In genomic region chr11:46242961-46243795, GRCh38 we compare ENCODE assay signal across 8 cellular contexts.
DNase-seq lines count a peak whose midpoint lies in the region; ATAC-seq and TF ChIP-seq lines count a peak whose summit lies in the region.

No MANE protein-coding gene starts in this region.

- DNase-seq in AG04449 (ENCODE audit: low read depth, low spot score) (peak; percentile 82), NCI-H2227 (lab: John Stamatoyannopoulos, UW; ENCODE audit: unreplicated experiment) (peak; percentile 93), caudate nucleus (lab: John Stamatoyannopoulos, UW) (peak in 60 of 61 donors; percentile 15 to 90 (median 76)), iris pigment epithelial cell (ENCODE audit: low read depth) (peak; percentile 94), smooth muscle cell of the brain vasculature (ENCODE audit: low read depth, low spot score) (peak; percentile 76)
- DNase-seq in activated CD4-positive, CD25-positive, alpha-beta regulatory T cell (lab: John Stamatoyannopoulos, UW) = peak; percentile 69 to 79 (median 73)

- H3K27ac ChIP-seq in caudate nucleus (ENCODE audit: low read depth, low read length) = peak overlapping the region; percentile 54

- POLR2A ChIA-PET in AG04449 (lab: Yijun Ruan, JAX) = interaction anchor here (0.6 to 3.4 kb wide), 12 partner anchors 30 to 1454 kb away, joined by 3 to 31 read pairs (median 6); partner anchors contain the start of gene CREB3L1

- CTCF ChIA-PET in AG04449 (lab: Yijun Ruan, JAX) = interaction anchor here (0.7 to 15.6 kb wide), 14 partner anchors 9 to 126 kb away, joined by 3 to 661 read pairs (median 4); partner anchors contain the start of genes CREB3L1 and DGKZ

- no peak for TF ChIP-seq CTCF in AG04449 (IDR thresholded peaks at IDR 0.05; ENCODE audit: insufficient read depth, low read length, missing control alignments)

- peak overlapping the region; percentile 56 for H3K4me3 ChIP-seq in AG04449 (ENCODE audit: low read depth, low read length)

- ATAC-seq in GM18907 (IDR thresholded peaks at IDR 0.05; ENCODE audit: unreplicated experiment) (peak; percentile 74), HG03175 (IDR thresholded peaks at IDR 0.05; ENCODE audit: unreplicated experiment) (peak; percentile 74)

Comparison
In these comparisons a context has a peak if more than half of its experiments do, and no peak if none do; other contexts are left out.
1. Peak in every context shown above with its lines: DNase-seq, ATAC-seq, H3K4me3 ChIP-seq and H3K27ac ChIP-seq.